In the genomic region with DNA sequence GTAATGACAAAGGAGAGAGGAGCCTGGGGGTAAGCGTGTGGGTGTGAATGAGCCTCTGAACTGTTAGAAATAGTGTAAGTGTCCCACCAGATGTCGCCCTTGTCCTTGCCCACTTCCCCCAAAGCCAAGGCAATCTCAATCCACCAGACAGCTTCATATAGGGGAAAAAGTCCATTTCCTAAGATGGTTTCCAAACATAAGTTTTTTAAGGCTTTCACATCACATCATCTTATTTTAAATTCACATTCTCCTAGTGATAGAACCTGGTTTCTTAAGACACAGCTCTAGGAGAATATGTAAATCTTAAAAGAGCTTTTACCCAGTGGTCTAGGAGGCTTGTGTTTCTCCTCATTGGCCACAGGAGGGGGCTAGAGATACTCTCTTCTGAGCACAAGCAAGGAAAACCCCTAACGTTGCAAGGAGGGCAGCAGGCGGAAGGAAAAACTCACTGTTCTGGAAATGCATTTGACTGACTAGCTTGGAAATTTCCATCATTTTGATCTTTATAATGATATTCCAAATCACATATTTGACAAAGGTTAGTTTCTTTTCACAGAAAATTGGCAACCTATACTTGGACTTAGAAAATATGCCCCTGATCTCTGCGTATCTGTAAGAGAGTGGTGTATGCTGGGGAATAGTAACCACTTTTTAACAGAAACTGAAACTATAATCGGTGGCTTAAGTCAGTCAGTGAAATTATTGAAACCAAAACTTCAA, we compare ENCODE assay signal across 8 cellular contexts. TPM values are rescaled to one million over a fixed set of nuclear protein-coding genes. Genes with fewer than 3 reads are reported as not detected.
DNase-seq lines count a peak whose midpoint lies in the region; ATAC-seq and TF ChIP-seq lines count a peak whose summit lies in the region.

No MANE protein-coding gene starts in this region.

- H3K36me3 Mint-ChIP-seq in CD4-positive, alpha-beta T cell (ENCODE audit: low read depth), result peaks cover 14% of the 10 kb centered on the region

- TF ChIP-seq CTCF in CD4-positive, alpha-beta T cell (IDR thresholded peaks at IDR 0.05), result peak; percentile 98

- peak; percentile 41 to 73 (median 51) for DNase-seq in CD4-positive, alpha-beta T cell
- DNase-seq in NCI-H526 treated with DMSO at 0.1 percent for 48 hours (lab: John Stamatoyannopoulos, UW), result peak; percentile 87
- peak; percentile 53 to 63 for DNase-seq in activated CD4-positive, alpha-beta T cell treated with anti-CD3 and anti-CD28 coated beads, Interleukin-2, amount 50 U/mL, for 4 hours
- DNase-seq in effector memory CD4-positive, alpha-beta T cell, result peak; percentile 40 to 68 (median 45)
- DNase-seq in middle frontal gyrus (ENCODE audit: extremely low spot score, low spot score), result peak; percentile 84
- DNase-seq in stimulated activated CD8-positive, alpha-beta memory T cell treated with anti-CD3 and anti-CD28 coated beads, Interleukin-2, amount 100 ng/mL, for 48 hours (ENCODE audit: low read depth in 2 of 2), result peak; percentile 25 to 36

- peak overlapping the region; percentile 89 for H3K4me3 Mint-ChIP-seq in CD4-positive, alpha-beta T cell

- peaks cover 8% of the 10 kb centered on the region for H3K9me3 ChIP-seq in CD4-positive, alpha-beta T cell (ENCODE audit: control insufficient read depth, low read length)
- H3K9me3 ChIP-seq in effector memory CD4-positive, alpha-beta T cell (ENCODE audit: control insufficient read depth, low read length), result no peaks in the 10 kb centered on the region

- CTCF ChIA-PET in CD4-positive, alpha-beta T cell (lab: Charles Lee), result interaction anchor here (0.6 to 3.5 kb wide), 52 partner anchors 9 to 804 kb away, joined by 3 to 53 read pairs (median 4); partner anchors contain the start of genes BCL10, C1orf52, CTBS and MCOLN3

- H3K4me1 ChIP-seq in effector memory CD4-positive, alpha-beta T cell (ENCODE audit: control insufficient read depth, insufficient read depth, low read length, poor library complexity, severe bottlenecking), result no peaks in the 10 kb centered on the region

- intact Hi-C loops in CD4-positive, alpha-beta T cell (cut with DNase I, micrococcal nuclease), result loop anchor here (1.0 to 5.0 kb wide), 9 partner anchors 52 to 1072 kb away; partner anchors contain the start of genes MCOLN2 (in 2 of the 2) and C1orf52 (in 1 of the 2)

- H3K9me3 Mint-ChIP-seq in CD4-positive, alpha-beta T cell, result peaks cover 2% of the 10 kb centered on the region

- peak overlapping the region; percentile 98 for H3K27ac Mint-ChIP-seq in CD4-positive, alpha-beta T cell

- POLR2A ChIA-PET in CD4-positive, alpha-beta T cell (lab: Charles Lee), result interaction anchor here (0.6 to 2.7 kb wide), 20 partner anchors 9 to 801 kb away, joined by 3 to 47 read pairs (median 4); partner anchors contain the start of genes BCL10, C1orf52, CTBS and MCOLN2

- H3K36me3 ChIP-seq in effector memory CD4-positive, alpha-beta T cell (ENCODE audit: control insufficient read depth, insufficient read depth, low read length), result no peaks in the 10 kb centered on the region

- peak; percentile 95 for ATAC-seq in CD4-positive, alpha-beta T cell (ENCODE audit: poor library complexity)
- ATAC-seq in GM19351 (IDR thresholded peaks at IDR 0.05; ENCODE audit: unreplicated experiment) (peak; percentile 83), HG03460 (IDR thresholded peaks at IDR 0.05; ENCODE audit: unreplicated experiment) (peak; percentile 84)

- no peaks in the 10 kb centered on the region for H3K27me3 ChIP-seq in CD4-positive, alpha-beta T cell (ENCODE audit: control insufficient read depth, insufficient read depth, low read length)
- no peaks in the 10 kb centered on the region for H3K27me3 ChIP-seq in effector memory CD4-positive, alpha-beta T cell (replicated peaks; ENCODE audit: control insufficient read depth, insufficient read depth, low read length, poor library complexity, severe bottlenecking)

- H3K27me3 Mint-ChIP-seq in CD4-positive, alpha-beta T cell, result no peaks in the 10 kb centered on the region

- peak overlapping the region; percentile 89 for H3K27ac ChIP-seq in CD4-positive, alpha-beta T cell (ENCODE audit: low read depth, low read length)
- H3K27ac ChIP-seq in effector memory CD4-positive, alpha-beta T cell (ENCODE audit: insufficient read depth, low read length, poor library complexity, severe bottlenecking), result peak overlapping the region; percentile 85

- H3K4me1 Mint-ChIP-seq in CD4-positive, alpha-beta T cell (ENCODE audit: low read depth), result peaks cover 15% of the 10 kb centered on the region

- H3K4me3 ChIP-seq in effector memory CD4-positive, alpha-beta T cell (ENCODE audit: insufficient read depth, low read depth, low read length, poor library complexity, severe bottlenecking), result peak overlapping the region; percentile 62

RNA-seq across cellular contexts. Expression of gene LPAR3, which starts 51.9 kb away (rescaled TPM):
- total RNA-seq in CD4-positive, alpha-beta T cell, result under 1 TPM; 0.25 to 0.87 TPM

RNA-seq across cellular contexts. Expression of gene MCOLN2, which starts 52.0 kb away (rescaled TPM):
- 1 to 10 TPM; 9.7 TPM for total RNA-seq in CD4-positive, alpha-beta T cell

Comparison
In these comparisons a context has a peak if more than half of its experiments do, and no peak if none do; other contexts are left out.
1. Peak in every context shown above with its lines: DNase-seq, ATAC-seq, H3K4me3 ChIP-seq and H3K27ac ChIP-seq.
2. DNase-seq: peak in every context shown above with its lines; median percentile 87 in NCI-H526 treated with DMSO at 0.1 percent for 48 hours; 84 in middle frontal gyrus; 58 in activated CD4-positive, alpha-beta T cell treated with anti-CD3 and anti-CD28 coated beads, Interleukin-2, amount 50 U/mL, for 4 hours; 51 in CD4-positive, alpha-beta T cell; 45 in effector memory CD4-positive, alpha-beta T cell; 30 in stimulated activated CD8-positive, alpha-beta memory T cell treated with anti-CD3 and anti-CD28 coated beads, Interleukin-2, amount 100 ng/mL, for 48 hours.